8 cellular contexts compared by ENCODE assay signal in genomic region chr11:70202898-70203748, GRCh38. TPM values are rescaled to one million over a fixed set of nuclear protein-coding genes. Genes with fewer than 3 reads are reported as not detected.
DNase-seq lines count a peak whose midpoint lies in the region; ATAC-seq and TF ChIP-seq lines count a peak whose summit lies in the region.

Gene FADD, plus strand, starts transcription at chr11:70203296. Its CDS starts 164 bp downstream, at chr11:70203460.

- peak; percentile 96 for DNase-seq in GM12865 (ENCODE audit: low read depth)
- peak; percentile 76 for DNase-seq in NCI-H1417 treated with DMSO at 0.1 percent for 48 hours (lab: John Stamatoyannopoulos, UW)
- DNase-seq in amniotic stem cell (lab: John Stamatoyannopoulos, UW), result peak; percentile 90
- DNase-seq in left ventricle myocardium superior, result peak; percentile 93
- peak; percentile 89 to 95 for DNase-seq in psoas muscle

- peak within 1 kb of the TSS; percentile 95 for H3K4me3 Mint-ChIP-seq in T-helper 1 cell treated with Interleukin-12 subunit alpha and Interleukin-12 subunit beta and Interleukin-4 antibody, amounts not matched to agents 30 μg/mL and 1 μg/mL, for 36 hours

- peak within 1 kb of the TSS; percentile 98 for H3K27ac Mint-ChIP-seq in T-helper 1 cell treated with Interleukin-12 subunit alpha and Interleukin-12 subunit beta and Interleukin-4 antibody, amounts not matched to agents 30 μg/mL and 1 μg/mL, for 36 hours

- peak within 1 kb of the TSS; percentile 86 for H3K4me3 ChIP-seq in GM12865 (ENCODE audit: low read depth, low read length)
- H3K4me3 ChIP-seq in psoas muscle, result peak within 1 kb of the TSS; percentile 94
- H3K4me3 ChIP-seq in urinary bladder (ENCODE audit: low read depth, low read length), result peak within 1 kb of the TSS; percentile 88

- TF ChIP-seq CTCF in GM12865 (IDR thresholded peaks at IDR 0.05; ENCODE audit: insufficient read depth, low read depth, low read length, missing control alignments) (no peak), psoas muscle (IDR thresholded peaks at IDR 0.05) (no peak)

- H3K4me1 Mint-ChIP-seq in T-helper 1 cell treated with Interleukin-12 subunit alpha and Interleukin-12 subunit beta and Interleukin-4 antibody, amounts not matched to agents 30 μg/mL and 1 μg/mL, for 36 hours (ENCODE audit: low read depth), result peaks cover 31% of the 10 kb centered on the region

- no peaks in the 10 kb centered on the region for H3K9me3 Mint-ChIP-seq in T-helper 1 cell treated with Interleukin-12 subunit alpha and Interleukin-12 subunit beta and Interleukin-4 antibody, amounts not matched to agents 30 μg/mL and 1 μg/mL, for 36 hours

- peaks cover 0 to 2% (median 0%) of the 10 kb centered on the region in 3 donors for H3K27me3 ChIP-seq in psoas muscle (ENCODE audit: insufficient read depth in 3 of 3, low read length in 2 of 3)

- H3K36me3 ChIP-seq in psoas muscle (ENCODE audit: insufficient read depth in 1 of 2, low read depth in 1 of 2) (peaks cover 3 to 21% of the 10 kb centered on the region in 2 donors), urinary bladder (ENCODE audit: insufficient read depth) (no peaks in the 10 kb centered on the region)

- no peaks in the 10 kb centered on the region for H3K9me3 ChIP-seq in psoas muscle

- H3K27ac ChIP-seq in psoas muscle, result peak within 1 kb of the TSS; percentile 92
- peak within 1 kb of the TSS; percentile 80 for H3K27ac ChIP-seq in urinary bladder (ENCODE audit: low read depth)

- peaks cover 16% of the 10 kb centered on the region for H3K27me3 Mint-ChIP-seq in T-helper 1 cell treated with Interleukin-12 subunit alpha and Interleukin-12 subunit beta and Interleukin-4 antibody, amounts not matched to agents 30 μg/mL and 1 μg/mL, for 36 hours (ENCODE audit: low read depth)

- H3K4me1 ChIP-seq in psoas muscle (peaks cover 12% of the 10 kb centered on the region), urinary bladder (ENCODE audit: insufficient read depth) (no peaks in the 10 kb centered on the region)

- intact Hi-C loops in left ventricle myocardium superior (cut with micrococcal nuclease) (no loop called here), psoas muscle (cut with DNase I) (no loop called here)

- peaks cover 24% of the 10 kb centered on the region for H3K36me3 Mint-ChIP-seq in T-helper 1 cell treated with Interleukin-12 subunit alpha and Interleukin-12 subunit beta and Interleukin-4 antibody, amounts not matched to agents 30 μg/mL and 1 μg/mL, for 36 hours (ENCODE audit: low read depth)

- ATAC-seq in HG02642 (IDR thresholded peaks at IDR 0.05; ENCODE audit: poor library complexity, unreplicated experiment) (peak; percentile 68), left ventricle myocardium superior (peak; percentile 93), psoas muscle (peak; percentile 85 to 95 (median 88))

- 0 to 1% (median 1%) methylated on average over 87 to 91 of the region's 91 CpGs for WGBS in psoas muscle, 3 donors
- under 1% methylated on average over 91 of the region's 91 CpGs for WGBS in urinary bladder

RNA-seq across cellular contexts. Expression of gene FADD, which starts in this region (rescaled TPM):
- total RNA-seq in left ventricle myocardium superior (8.8 TPM), psoas muscle (10 to 100 TPM in 3 of 4 donors, 1 to 10 TPM in 1; 7.9 to 11.3 (median 10.3) TPM), urinary bladder (20.1 TPM)
- polyA plus RNA-seq in psoas muscle (10 to 100 TPM; 10.7 to 49.2 (median 25.7) TPM), urinary bladder (23.6 TPM)

Comparison
In these comparisons a context has a peak if more than half of its experiments do, and no peak if none do; other contexts are left out.
1. Peak in every context shown above with its lines: DNase-seq, ATAC-seq, H3K4me3 ChIP-seq and H3K27ac ChIP-seq.